Comparison of ENCODE assay signal across 12 cellular contexts in genomic region chr2:47631840-47632398, GRCh38.
A peak's percentile ranks its signal among the peaks of the same experiment; 100 is the strongest.
DNase-seq lines count a peak whose midpoint lies in the region; ATAC-seq and TF ChIP-seq lines count a peak whose summit lies in the region.
"Had no signal": no experiment of that assay in that cellular context is flagged by ENCODE, and none has a peak within 500 bp of the region (broad histone marks: within the 10 kb centered on the region; RNA-seq: fewer than 3 reads in every experiment).

No MANE protein-coding gene starts in this region.

- POLR2A ChIA-PET in A673 (lab: Charles Lee; ENCODE audit: low non-redundant PET), result no interaction called here

- no peak for TF ChIP-seq POLR2A in ovary (IDR thresholded peaks at IDR 0.05)

- intact Hi-C loops in A673 (cut with micrococcal nuclease; ENCODE audit: unreplicated experiment), result no loop called here
- intact Hi-C loops in ovary (cut with DNase I), result no loop called here

- H3K27me3 ChIP-seq in A673 (replicated peaks; ENCODE audit: insufficient read depth, low read depth, low read length, poor library complexity) (no peaks in the 10 kb centered on the region), ovary (no peaks in the 10 kb centered on the region)

- no peaks in the 10 kb centered on the region for H3K36me3 ChIP-seq in A673 (ENCODE audit: insufficient read depth, low read length, poor library complexity, severe bottlenecking)
- H3K36me3 ChIP-seq in ovary, result no peaks in the 10 kb centered on the region

- no peaks in the 10 kb centered on the region for H3K9me3 ChIP-seq in A673 (ENCODE audit: low read depth, low read length, poor library complexity, severe bottlenecking)
- no peaks in the 10 kb centered on the region for H3K9me3 ChIP-seq in ovary

- CTCF ChIA-PET in A673 (lab: Charles Lee), result no interaction called here

- H3K4me3 ChIP-seq in A673 (ENCODE audit: low read depth, low read length, poor library complexity, severe bottlenecking) (no peak overlapping the region), ovary (no peak overlapping the region)
- H3K4me3 ChIP-seq: skin epidermis had no signal

- H3K4me1 ChIP-seq in A673 (ENCODE audit: insufficient read depth, low read length, poor library complexity, severe bottlenecking) (no peaks in the 10 kb centered on the region), ovary (ENCODE audit: insufficient read depth) (peaks cover 14% of the 10 kb centered on the region)

- TF ChIP-seq EP300 in Ishikawa (IDR thresholded peaks at IDR 0.05; ENCODE audit: borderline replicate concordance) (no peak), ovary (IDR thresholded peaks at IDR 0.05) (no peak)

- no peak for ATAC-seq in HG03159 (IDR thresholded peaks at IDR 0.05; ENCODE audit: unreplicated experiment)

- TF ChIP-seq RAD21 in Ishikawa (IDR thresholded peaks at IDR 0.05; ENCODE audit: low read depth), result no peak

- 89 to 96% (median 89%) methylated on average over 10 of the region's 10 CpGs for WGBS in ovary, 3 donors

- BruUV-seq in A673 (replicated peaks; lab: Mats Ljungman, UMichigan), result no TSS peak

- H3K27ac ChIP-seq in A673 (ENCODE audit: low read depth, low read length, poor library complexity, severe bottlenecking) (no peak overlapping the region), ovary (no peak overlapping the region)

- TF ChIP-seq CTCF in A673 (conservative IDR thresholded peaks at IDR 0.05; ENCODE audit: low read depth, low read length) (no peak), ovary (IDR thresholded peaks at IDR 0.05) (no peak)

- DNase-seq in A673 (ENCODE audit: low spot score) (peak; percentile 26), cerebellum (ENCODE audit: low spot score) (peak; percentile 66), mesenteric fat pad (ENCODE audit: low spot score) (peak; percentile 86), NCI-H128 (lab: John Stamatoyannopoulos, UW; ENCODE audit: unreplicated experiment) (no peak), ovary (no peak)
- no peak for DNase-seq in effector CD4-positive, alpha-beta T cell
- DNase-seq: activated naive CD4-positive, alpha-beta T cell treated with Interleukin-2 at 50 U/mL for 16 hours; NCI-H1105 treated with DMSO at 0.1 percent for 48 hours; T-helper 2 cell had no signal

TF ChIP-seq in Ishikawa, 13 proteins besides CTCF, POLR2A, EP300 and RAD21:
- 0 out of 2 replicates have a peak, but pooled peaks have one; percentile 49 for TF ChIP-seq YY1 (IDR thresholded peaks at IDR 0.05; ENCODE audit: low read depth)
- TF ChIP-seq TCF12 (IDR thresholded peaks at IDR 0.05; ENCODE audit: low read depth), result 0 out of 2 replicates have a peak, but pooled peaks have one; percentile 16
- TF ChIP-seq TAF1 (IDR thresholded peaks at IDR 0.05; ENCODE audit: low read depth), result no peak
- no peak for TF ChIP-seq CREB1 (IDR thresholded peaks at IDR 0.05; ENCODE audit: low read depth)
- TF ChIP-seq MAX (IDR thresholded peaks at IDR 0.05), result no peak
- 0 out of 2 replicates have a peak, but pooled peaks have one; percentile 13 for TF ChIP-seq EGR1 (IDR thresholded peaks at IDR 0.05)
- no peak for TF ChIP-seq REST (IDR thresholded peaks at IDR 0.05; ENCODE audit: low read depth)
- no peak for TF ChIP-seq ZBTB7A (IDR thresholded peaks at IDR 0.05; ENCODE audit: low read depth)
- no peak for TF ChIP-seq NFIC (IDR thresholded peaks at IDR 0.05)
- TF ChIP-seq CEBPB (IDR thresholded peaks at IDR 0.05), result no peak

Comparison
In these comparisons a context has a peak if more than half of its experiments do, and no peak if none do; other contexts are left out.
1. DNase-seq: peak in A673 (single experiment), cerebellum (single experiment) and mesenteric fat pad (single experiment); none in effector CD4-positive, alpha-beta T cell (single experiment), NCI-H128 (single experiment) and ovary (0 of 5).